In the genomic region with DNA sequence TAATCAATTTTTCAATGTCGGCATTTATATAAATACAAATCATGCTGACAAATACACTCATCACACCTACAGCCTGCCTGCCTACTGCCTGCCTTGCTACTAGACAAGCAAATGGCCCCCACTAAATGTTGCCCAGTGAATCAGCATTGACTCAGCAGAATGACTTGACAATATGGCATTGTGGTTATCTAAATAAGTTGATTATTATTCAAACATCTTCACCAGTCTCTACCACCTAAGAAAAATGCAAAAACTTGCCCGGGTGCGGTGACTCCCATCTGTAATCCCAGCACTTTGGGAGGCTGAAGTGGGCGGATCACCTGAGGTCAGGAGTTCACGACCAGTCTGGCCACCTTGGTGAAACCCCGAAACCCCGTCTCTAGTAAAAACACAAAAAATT, we compare ENCODE assay signal across 16 cellular contexts.
DNase-seq lines count a peak whose midpoint lies in the region; ATAC-seq and TF ChIP-seq lines count a peak whose summit lies in the region.
"Had no signal": no experiment of that assay in that cellular context is flagged by ENCODE, and none has a peak within 500 bp of the region (broad histone marks: within the 10 kb centered on the region; RNA-seq: fewer than 3 reads in every experiment).

No MANE protein-coding gene starts in this region.

- peak; percentile 77 for ATAC-seq in IMR-90 (ENCODE audit: low read depth)

- CTCF ChIA-PET in IMR-90 (lab: Yijun Ruan, JAX) = no interaction called here
- CTCF ChIA-PET in activated CD4-positive, alpha-beta memory T cell treated with anti-CD3 and anti-CD28 coated beads, Interleukin-2, amount 10 ng/mL, durations not matched to agents 7 days and 5 days (lab: Charles Lee) = no interaction called here

- dilution Hi-C loops in IMR-90 (cut with HindIII; ENCODE audit: low sequenced_read_pairs, unreplicated experiment) = no loop called here

- WGBS in IMR-90 (ENCODE audit: extremely low coverage in 2 of 2, insufficient read length in 1 of 2), 2 experiments = no CpG with 5 or more reads among the region's 7 CpGs

- no peaks in the 10 kb centered on the region for H3K4me1 Mint-ChIP-seq in activated CD4-positive, alpha-beta memory T cell treated with anti-CD3 and anti-CD28 coated beads, Interleukin-2, amount 10 ng/mL, durations not matched to agents 7 days and 5 days
- H3K4me1 Mint-ChIP-seq: memory B cell had no signal

- H3K18ac ChIP-seq in IMR-90 (ENCODE audit: low read depth, low read length) = no peak overlapping the region

- no peak overlapping the region for H2AK5ac ChIP-seq in IMR-90 (ENCODE audit: low read depth, low read length)

- H2BK120ac ChIP-seq in IMR-90 (ENCODE audit: low read depth, low read length) = no peak overlapping the region

- 0 out of 2 replicates have a peak overlapping the region, but pooled peaks have one; percentile 63 for H3K14ac ChIP-seq in IMR-90 (replicated peaks; ENCODE audit: low read depth, low read length)

- H3K27ac Mint-ChIP-seq in activated CD4-positive, alpha-beta memory T cell treated with anti-CD3 and anti-CD28 coated beads, Interleukin-2, amount 10 ng/mL, durations not matched to agents 7 days and 5 days = no peak overlapping the region
- H3K27ac Mint-ChIP-seq: B cell; dendritic cell treated with granulocyte-macrophage colony-stimulating factor and Interleukin-4, amounts not matched to agents 40 ng/mL and 50 ng/mL, for 4 days; memory B cell had no signal

- H3K9ac ChIP-seq in IMR-90 (ENCODE audit: low read depth, low read length) = no peak overlapping the region

- no peaks in the 10 kb centered on the region for H3K36me3 ChIP-seq in IMR-90 (ENCODE audit: control insufficient read depth, insufficient read depth, low read length)
- H3K36me3 ChIP-seq in effector memory CD4-positive, alpha-beta T cell (ENCODE audit: control insufficient read depth, insufficient read depth, low read length) = no peaks in the 10 kb centered on the region
- H3K36me3 ChIP-seq: Peyer's patch had no signal

- no peak for TF ChIP-seq CTCF in AG10803 (conservative IDR thresholded peaks at IDR 0.05; ENCODE audit: low read length)
- TF ChIP-seq CTCF in IMR-90 (conservative IDR thresholded peaks at IDR 0.05; ENCODE audit: low read depth, low read length) = no peak
- no peak for TF ChIP-seq CTCF in astrocyte of the cerebellum (IDR thresholded peaks at IDR 0.05; ENCODE audit: low read depth, low read length, missing control alignments)

- no peaks in the 10 kb centered on the region for H3K4me1 ChIP-seq in IMR-90 (ENCODE audit: control insufficient read depth, insufficient read depth, low read length)
- H3K4me1 ChIP-seq in effector memory CD4-positive, alpha-beta T cell (ENCODE audit: control insufficient read depth, insufficient read depth, low read length, poor library complexity, severe bottlenecking) = no peaks in the 10 kb centered on the region
- H3K4me1 ChIP-seq: Peyer's patch had no signal

- H4K5ac ChIP-seq in IMR-90 (ENCODE audit: low read depth, low read length) = no peak overlapping the region

- H3K9me1 ChIP-seq in IMR-90 (ENCODE audit: insufficient read depth, low read length) = no peaks in the 10 kb centered on the region

- in situ Hi-C loops in IMR-90 (cut with MboI; ENCODE audit: low sequenced_read_pairs) (no loop called here), astrocyte of the cerebellum (cut with HindIII; ENCODE audit: low sequenced_read_pairs) (no loop called here)

- no peaks in the 10 kb centered on the region for H3K27me3 Mint-ChIP-seq in activated CD4-positive, alpha-beta memory T cell treated with anti-CD3 and anti-CD28 coated beads, Interleukin-2, amount 10 ng/mL, durations not matched to agents 7 days and 5 days
- H3K27me3 Mint-ChIP-seq: B cell; dendritic cell treated with granulocyte-macrophage colony-stimulating factor and Interleukin-4, amounts not matched to agents 40 ng/mL and 50 ng/mL, for 4 days; memory B cell had no signal

- no peak overlapping the region for H4K8ac ChIP-seq in IMR-90 (ENCODE audit: low read depth in 2 of 2, low read length in 2 of 2)

- no peak for TF ChIP-seq POLR2A in IMR-90 (IDR thresholded peaks at IDR 0.05; ENCODE audit: low read depth, low read length)

- POLR2A ChIA-PET in IMR-90 (lab: Charles Lee; ENCODE audit: unreplicated experiment) = no interaction called here
- POLR2A ChIA-PET in activated CD4-positive, alpha-beta memory T cell treated with anti-CD3 and anti-CD28 coated beads, Interleukin-2, amount 10 ng/mL, durations not matched to agents 7 days and 5 days (lab: Charles Lee) = no interaction called here

- no peaks in the 10 kb centered on the region for H4K20me1 ChIP-seq in IMR-90 (ENCODE audit: insufficient read depth, low read length)

- TF ChIP-seq RAD21 in IMR-90 (IDR thresholded peaks at IDR 0.05; ENCODE audit: low read length) = no peak

- DNase-seq in AG10803 (ENCODE audit: low read depth) (peak; percentile 29), IMR-90 (peak; percentile 90), astrocyte of the cerebellum (ENCODE audit: low read depth) (peak; percentile 24), glomerular visceral epithelial cell (ENCODE audit: extremely low spot score) (peak; percentile 89), T-helper 9 cell (no peak)
- DNase-seq in activated CD4-positive, alpha-beta memory T cell treated with anti-CD3 and anti-CD28 coated beads, Interleukin-2, amount 10 ng/mL, durations not matched to agents 7 days and 5 days = no peak
- DNase-seq in effector memory CD4-positive, alpha-beta T cell = no peak
- no peak for DNase-seq in stimulated activated CD4-positive, alpha-beta T cell treated with anti-CD3 and anti-CD28 coated beads, Interleukin-15, amount 100 ng/mL, for 24 hours
- DNase-seq: activated naive CD4-positive, alpha-beta T cell treated with Interleukin-2 at 50 U/mL for 16 hours; hippocampal formation; occipital lobe; Peyer's patch; stimulated activated CD4-positive, alpha-beta T cell treated with anti-CD3 and anti-CD28 coated beads, Interleukin-12 subunit alpha, Interleukin-12 subunit beta, amount 100 ng/mL, for 4 hours had no signal

- intact Hi-C loops in IMR-90 (cut with micrococcal nuclease) = no loop called here

- H3K23ac ChIP-seq in IMR-90 (ENCODE audit: low read depth, low read length) = no peak overlapping the region

- H3K4me3 Mint-ChIP-seq in activated CD4-positive, alpha-beta memory T cell treated with anti-CD3 and anti-CD28 coated beads, Interleukin-2, amount 10 ng/mL, durations not matched to agents 7 days and 5 days = no peak overlapping the region
- H3K4me3 Mint-ChIP-seq: B cell; dendritic cell treated with granulocyte-macrophage colony-stimulating factor and Interleukin-4, amounts not matched to agents 40 ng/mL and 50 ng/mL, for 4 days; memory B cell had no signal

- H2BK15ac ChIP-seq in IMR-90 (ENCODE audit: low read depth, low read length) = no peak overlapping the region

- no peak overlapping the region for H2AFZ ChIP-seq in IMR-90 (replicated peaks; ENCODE audit: low read length, poor library complexity)

- H4K91ac ChIP-seq in IMR-90 (ENCODE audit: insufficient read depth, low read depth, low read length) = no peak overlapping the region

- H3K4me3 ChIP-seq in AG10803 (ENCODE audit: low read length) = no peak overlapping the region
- no peak overlapping the region for H3K4me3 ChIP-seq in IMR-90 (ENCODE audit: insufficient read depth, low read depth, low read length)
- no peak overlapping the region for H3K4me3 ChIP-seq in astrocyte of the cerebellum (ENCODE audit: low read depth, low read length)
- H3K4me3 ChIP-seq in effector memory CD4-positive, alpha-beta T cell (ENCODE audit: insufficient read depth, low read depth, low read length, poor library complexity, severe bottlenecking) = no peak overlapping the region
- H3K4me3 ChIP-seq: Peyer's patch had no signal

- no peak overlapping the region for H2BK20ac ChIP-seq in IMR-90 (ENCODE audit: low read depth, low read length)

- H3K4me2 ChIP-seq in IMR-90 (ENCODE audit: low read depth, low read length) = no peak overlapping the region

- H3K9me3 ChIP-seq in IMR-90 (ENCODE audit: control insufficient read depth, insufficient read depth, low read length) = no peaks in the 10 kb centered on the region
- H3K9me3 ChIP-seq in effector memory CD4-positive, alpha-beta T cell (ENCODE audit: control insufficient read depth, low read length) = no peaks in the 10 kb centered on the region
- H3K9me3 ChIP-seq: Peyer's patch had no signal

- no peak overlapping the region for H2BK5ac ChIP-seq in IMR-90 (ENCODE audit: low read depth, low read length, poor library complexity, severe bottlenecking)

- no peak overlapping the region for H3K56ac ChIP-seq in IMR-90 (ENCODE audit: extremely low read depth, insufficient read depth, low read length)

- no peaks in the 10 kb centered on the region for H3K27me3 ChIP-seq in IMR-90 (ENCODE audit: control insufficient read depth, insufficient read depth, low read length)
- no peaks in the 10 kb centered on the region for H3K27me3 ChIP-seq in effector memory CD4-positive, alpha-beta T cell (replicated peaks; ENCODE audit: control insufficient read depth, insufficient read depth, low read length, poor library complexity, severe bottlenecking)
- H3K27me3 ChIP-seq: Peyer's patch had no signal

- no TSS peak for BruUV-seq in IMR-90 (replicated peaks; lab: Mats Ljungman, UMichigan)

- no peaks in the 10 kb centered on the region for H3K9me3 Mint-ChIP-seq in activated CD4-positive, alpha-beta memory T cell treated with anti-CD3 and anti-CD28 coated beads, Interleukin-2, amount 10 ng/mL, durations not matched to agents 7 days and 5 days
- H3K9me3 Mint-ChIP-seq: dendritic cell treated with granulocyte-macrophage colony-stimulating factor and Interleukin-4, amounts not matched to agents 40 ng/mL and 50 ng/mL, for 4 days; memory B cell had no signal

- H3K36me3 Mint-ChIP-seq in activated CD4-positive, alpha-beta memory T cell treated with anti-CD3 and anti-CD28 coated beads, Interleukin-2, amount 10 ng/mL, durations not matched to agents 7 days and 5 days (ENCODE audit: low read depth) = no peaks in the 10 kb centered on the region
- H3K36me3 Mint-ChIP-seq: memory B cell had no signal

- no peak overlapping the region for H2AK9ac ChIP-seq in IMR-90 (replicated peaks; ENCODE audit: low read depth, low read length, poor library complexity)

- no peaks in the 10 kb centered on the region for H3K79me1 ChIP-seq in IMR-90 (ENCODE audit: low read depth in 1 of 2, low read length in 2 of 2)

- no peak overlapping the region for H3K27ac ChIP-seq in IMR-90 (ENCODE audit: insufficient read depth, low read length)
- H3K27ac ChIP-seq in effector memory CD4-positive, alpha-beta T cell (ENCODE audit: insufficient read depth, low read length, poor library complexity, severe bottlenecking) = no peak overlapping the region
- H3K27ac ChIP-seq: Peyer's patch had no signal

- no peak overlapping the region; the same call in 1 of the 2 replicates for H3K4ac ChIP-seq in IMR-90 (ENCODE audit: low read depth, low read length)

TF ChIP-seq in IMR-90, 13 proteins besides CTCF, POLR2A, EP300 and RAD21 (continues in another document):
- TF ChIP-seq, protein P1, sequence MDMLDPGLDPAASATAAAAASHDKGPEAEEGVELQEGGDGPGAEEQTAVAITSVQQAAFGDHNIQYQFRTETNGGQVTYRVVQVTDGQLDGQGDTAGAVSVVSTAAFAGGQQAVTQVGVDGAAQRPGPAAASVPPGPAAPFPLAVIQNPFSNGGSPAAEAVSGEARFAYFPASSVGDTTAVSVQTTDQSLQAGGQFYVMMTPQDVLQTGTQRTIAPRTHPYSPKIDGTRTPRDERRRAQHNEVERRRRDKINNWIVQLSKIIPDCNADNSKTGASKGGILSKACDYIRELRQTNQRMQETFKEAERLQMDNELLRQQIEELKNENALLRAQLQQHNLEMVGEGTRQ (IDR thresholded peaks at IDR 0.05; ENCODE audit: low read depth, low read length) = no peak

Comparison
In these comparisons a context has a peak if more than half of its experiments do, and no peak if none do; other contexts are left out.
1. DNase-seq: peak in AG10803 (single experiment), IMR-90 (single experiment), astrocyte of the cerebellum (single experiment) and glomerular visceral epithelial cell (single experiment); none in activated CD4-positive, alpha-beta memory T cell treated with anti-CD3 and anti-CD28 coated beads, Interleukin-2, amount 10 ng/mL, durations not matched to agents 7 days and 5 days (single experiment), effector memory CD4-positive, alpha-beta T cell (0 of 3), stimulated activated CD4-positive, alpha-beta T cell treated with anti-CD3 and anti-CD28 coated beads, Interleukin-15, amount 100 ng/mL, for 24 hours (single experiment) and T-helper 9 cell (single experiment).